8 cellular contexts compared by ENCODE assay signal in the genomic region with DNA sequence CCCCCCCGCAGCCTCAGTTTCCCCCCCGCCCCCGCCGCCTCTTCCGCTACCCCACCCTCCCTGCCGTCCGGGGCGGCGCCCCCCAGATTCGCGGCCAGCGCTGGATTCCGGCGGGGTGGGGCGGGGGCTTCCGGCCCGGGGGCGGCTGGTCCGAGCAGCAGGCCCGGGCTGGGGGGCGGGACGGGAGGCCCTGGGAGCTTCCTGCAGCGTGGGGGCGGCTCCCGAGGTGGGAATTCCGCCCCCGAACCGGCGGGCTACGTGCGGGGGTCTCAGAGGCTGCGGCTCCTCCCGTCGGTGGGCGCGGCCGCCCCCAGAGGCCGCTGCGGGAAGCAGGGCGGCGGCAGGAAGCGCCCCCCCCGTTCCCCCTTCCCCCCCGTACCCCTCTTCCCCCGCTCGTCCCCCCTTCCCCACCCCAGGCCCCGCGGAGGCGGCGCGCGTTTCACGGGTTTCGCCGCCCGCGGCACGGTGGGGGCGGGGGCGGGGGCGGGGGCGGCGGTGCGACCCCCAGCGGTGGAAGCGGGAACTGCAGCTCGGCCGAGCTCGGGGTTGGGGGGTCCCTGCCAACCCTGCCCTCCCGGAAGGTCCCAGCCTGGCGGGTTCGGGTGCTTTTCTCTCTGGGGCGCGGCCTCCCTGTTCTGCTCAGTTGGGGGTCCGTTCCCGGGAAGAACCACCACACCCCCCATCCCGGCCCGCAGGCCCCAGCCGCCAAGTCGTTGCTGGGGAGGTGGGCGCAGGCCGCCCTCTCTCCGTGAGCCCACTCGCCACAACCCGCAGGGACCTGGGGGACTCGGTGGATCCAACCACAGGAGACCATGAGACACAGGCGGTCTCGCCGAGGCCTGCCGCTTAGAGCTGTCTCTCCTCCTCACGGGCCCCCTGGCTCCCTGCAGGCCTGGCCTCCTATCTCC.
DNase-seq lines count a peak whose midpoint lies in the region; ATAC-seq and TF ChIP-seq lines count a peak whose summit lies in the region.

No MANE protein-coding gene starts in this region.

- H3K27me3 ChIP-seq in Caco-2 (replicated peaks; ENCODE audit: control insufficient read depth, insufficient read depth, low read length) (no peaks in the 10 kb centered on the region), lower lobe of right lung (ENCODE audit: low read depth) (no peaks in the 10 kb centered on the region)

- H3K36me3 Mint-ChIP-seq in Caco-2 (ENCODE audit: insufficient read depth, unreplicated experiment) (peaks cover 5% of the 10 kb centered on the region), IgD-negative memory B cell (peaks cover 1% of the 10 kb centered on the region)
- H3K36me3 Mint-ChIP-seq in dendritic cell treated with granulocyte-macrophage colony-stimulating factor and Interleukin-4, amounts not matched to agents 40 ng/mL and 50 ng/mL, for 4 days (ENCODE audit: low read depth) = peaks cover 13% of the 10 kb centered on the region

- in situ Hi-C loops in G401 (cut with HindIII; ENCODE audit: low sequenced_read_pairs) = no loop called here

- POLR2A ChIA-PET in Caco-2 (lab: Charles Lee) = interaction anchor here (1.1 kb wide), 1 partner anchor 120 kb away, joined by 4 read pairs; the partner anchor contains the start of gene FAAP20

- DNase-seq in Caco-2 (peak; percentile 63 to 68), lower lobe of right lung (peak; percentile 76), NCI-H526 treated with DMSO at 0.1 percent for 48 hours (lab: John Stamatoyannopoulos, UW) (no peak), G401 (ENCODE audit: low spot score) (no peak)
- peak; percentile 48 to 56 for DNase-seq in stimulated activated CD8-positive, alpha-beta memory T cell treated with anti-CD3 and anti-CD28 coated beads, Interleukin-7, amount 100 ng/mL, for 1 hour (ENCODE audit: low read depth in 2 of 2)

- peak; percentile 58 to 93 for TF ChIP-seq CTCF in Caco-2 (IDR thresholded peaks at IDR 0.05; ENCODE audit: insufficient read depth in 1 of 2, low read depth in 1 of 2, low read length in 1 of 2, severe bottlenecking in 1 of 2, unreplicated experiment in 1 of 2)
- peak; percentile 96 for TF ChIP-seq CTCF in lower lobe of right lung (IDR thresholded peaks at IDR 0.05)

- H3K9me3 ChIP-seq in Caco-2 (no peaks in the 10 kb centered on the region), lower lobe of right lung (no peaks in the 10 kb centered on the region)

- intact Hi-C loops in Caco-2 (cut with micrococcal nuclease; ENCODE audit: unreplicated experiment) (loop anchor here (10.0 kb wide), 2 partner anchors 60 to 90 kb away; partner anchors contain the start of gene SKI), lower lobe of right lung (cut with DNase I) (no loop called here)
- intact Hi-C loops in dendritic cell treated with granulocyte-macrophage colony-stimulating factor and Interleukin-4, amounts not matched to agents 40 ng/mL and 50 ng/mL, for 4 days (cut with micrococcal nuclease) = loop anchor here (2.0 to 5.0 kb wide), 3 partner anchors 14 to 83 kb away; no protein-coding TSS in a partner anchor

- no peaks in the 10 kb centered on the region for H3K9me3 Mint-ChIP-seq in Caco-2 (ENCODE audit: unreplicated experiment)
- H3K9me3 Mint-ChIP-seq in IgD-negative memory B cell = no peaks in the 10 kb centered on the region
- H3K9me3 Mint-ChIP-seq in dendritic cell treated with granulocyte-macrophage colony-stimulating factor and Interleukin-4, amounts not matched to agents 40 ng/mL and 50 ng/mL, for 4 days = no peaks in the 10 kb centered on the region

- H3K27ac ChIP-seq in lower lobe of right lung = peak overlapping the region; percentile 92

- peak overlapping the region; percentile 51 for H3K4me3 ChIP-seq in Caco-2 (ENCODE audit: low read depth, low read length)
- H3K4me3 ChIP-seq in lower lobe of right lung = peak overlapping the region; percentile 67

- H3K27ac Mint-ChIP-seq in Caco-2 (ENCODE audit: unreplicated experiment) = peak overlapping the region; percentile 32
- peak overlapping the region in 2 of 3 donors; percentile 39 to 78 for H3K27ac Mint-ChIP-seq in IgD-negative memory B cell
- H3K27ac Mint-ChIP-seq in dendritic cell treated with granulocyte-macrophage colony-stimulating factor and Interleukin-4, amounts not matched to agents 40 ng/mL and 50 ng/mL, for 4 days = peak overlapping the region; percentile 87

- H3K27me3 Mint-ChIP-seq in Caco-2 (ENCODE audit: insufficient read depth, unreplicated experiment) = no peaks in the 10 kb centered on the region
- H3K27me3 Mint-ChIP-seq in IgD-negative memory B cell = no peaks in the 10 kb centered on the region
- H3K27me3 Mint-ChIP-seq in dendritic cell treated with granulocyte-macrophage colony-stimulating factor and Interleukin-4, amounts not matched to agents 40 ng/mL and 50 ng/mL, for 4 days = peaks cover 16% of the 10 kb centered on the region

- CTCF ChIA-PET in Caco-2 (lab: Charles Lee) = interaction anchor here (0.5 to 1.9 kb wide), 6 partner anchors 111 to 272 kb away, joined by 3 to 10 read pairs (median 4); partner anchors contain the start of gene FAAP20

- H3K4me1 ChIP-seq in Caco-2 = peaks cover 21% of the 10 kb centered on the region; the same call in 1 of the 2 replicates
- H3K4me1 ChIP-seq in lower lobe of right lung = peaks cover 63% of the 10 kb centered on the region

- peak overlapping the region; percentile 56 for H3K4me3 Mint-ChIP-seq in Caco-2 (ENCODE audit: unreplicated experiment)
- H3K4me3 Mint-ChIP-seq in IgD-negative memory B cell = peak overlapping the region; percentile 38 to 68 (median 63)
- H3K4me3 Mint-ChIP-seq in dendritic cell treated with granulocyte-macrophage colony-stimulating factor and Interleukin-4, amounts not matched to agents 40 ng/mL and 50 ng/mL, for 4 days = peak overlapping the region; percentile 64

- peak; percentile 28 to 45 for ATAC-seq in activated CD4-positive, CD25-positive, alpha-beta regulatory T cell treated with anti-CD3 and anti-CD28 coated beads, Interleukin-2, amount 50 U/mL, for 24 hours
- peak; percentile 55 to 66 for ATAC-seq in lower lobe of right lung

- no TSS peak for BruUV-seq in Caco-2 (replicated peaks; lab: Mats Ljungman, UMichigan)

- H3K4me1 Mint-ChIP-seq in Caco-2 (ENCODE audit: low read depth, unreplicated experiment) (no peaks in the 10 kb centered on the region), IgD-negative memory B cell (peaks cover 0 to 10% (median under 1%) of the 10 kb centered on the region in 3 donors)
- peaks cover 55% of the 10 kb centered on the region for H3K4me1 Mint-ChIP-seq in dendritic cell treated with granulocyte-macrophage colony-stimulating factor and Interleukin-4, amounts not matched to agents 40 ng/mL and 50 ng/mL, for 4 days (ENCODE audit: low read depth)

- H3K36me3 ChIP-seq in Caco-2 (ENCODE audit: control insufficient read depth, insufficient read depth, low read length) = no peaks in the 10 kb centered on the region
- H3K36me3 ChIP-seq in lower lobe of right lung = no peaks in the 10 kb centered on the region

Comparison
In these comparisons a context has a peak if more than half of its experiments do, and no peak if none do; other contexts are left out.
1. DNase-seq: peak in Caco-2 (2 of 2), lower lobe of right lung (single experiment) and stimulated activated CD8-positive, alpha-beta memory T cell treated with anti-CD3 and anti-CD28 coated beads, Interleukin-7, amount 100 ng/mL, for 1 hour (2 of 2); none in NCI-H526 treated with DMSO at 0.1 percent for 48 hours (single experiment) and G401 (single experiment).
2. H3K27ac Mint-ChIP-seq: peak in every context shown above with its lines; median percentile 87 in dendritic cell treated with granulocyte-macrophage colony-stimulating factor and Interleukin-4, amounts not matched to agents 40 ng/mL and 50 ng/mL, for 4 days; 58 in IgD-negative memory B cell; 32 in Caco-2.
3. Peak in every context shown above with its lines, with median percentiles within 50 percentile points of each other: H3K4me3 Mint-ChIP-seq.